ENCODE assay signal across 8 cellular contexts in the genomic region with DNA sequence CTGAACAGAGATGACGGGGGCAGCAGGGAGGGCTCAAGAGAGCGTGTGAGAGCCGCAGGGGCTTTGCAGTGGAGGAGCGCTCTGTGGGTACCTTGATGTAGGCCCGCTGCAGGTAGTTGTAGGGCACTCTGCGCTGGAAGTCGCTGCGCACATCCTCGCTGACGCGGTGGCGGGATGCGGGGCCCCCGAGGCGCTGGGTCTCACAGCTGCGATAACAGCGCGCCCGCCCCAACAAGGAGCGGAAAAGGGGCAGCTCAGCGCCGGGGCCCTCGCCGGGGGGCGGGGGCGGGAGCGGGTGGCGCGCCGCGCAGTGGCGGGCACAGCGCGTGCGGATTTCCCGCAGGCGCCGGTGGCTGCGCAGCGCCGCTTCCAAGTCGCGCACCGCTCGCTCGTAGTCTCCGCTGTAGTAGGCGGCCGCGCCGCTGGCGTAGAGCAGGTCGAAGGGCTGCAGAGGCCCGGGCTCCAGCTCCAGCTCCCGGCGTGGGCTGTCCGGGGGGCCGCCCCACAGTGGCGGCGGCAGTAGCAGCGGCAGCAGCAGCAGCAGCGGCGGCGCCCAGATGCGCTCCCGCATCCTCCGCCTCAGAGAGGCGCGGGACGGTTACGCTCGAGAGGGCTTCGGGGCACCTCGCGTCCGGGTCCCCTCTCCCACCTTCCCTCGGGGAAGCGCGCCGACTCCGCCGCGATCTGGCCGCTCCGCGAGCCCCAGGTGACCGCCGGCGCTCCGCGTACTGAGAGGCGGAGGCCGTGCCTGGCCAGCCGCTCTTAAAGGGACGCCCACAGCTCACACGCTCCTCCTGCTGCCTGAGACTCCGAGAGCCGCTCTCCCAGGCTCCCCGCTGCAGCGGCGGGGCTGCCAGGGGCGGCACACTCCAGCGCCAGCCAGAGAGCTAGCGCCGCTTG. TPM values are rescaled to one million over a fixed set of nuclear protein-coding genes. Genes with fewer than 3 reads are reported as not detected.
A peak's percentile ranks its signal among the peaks of the same experiment; 100 is the strongest.
DNase-seq lines count a peak whose midpoint lies in the region; ATAC-seq and TF ChIP-seq lines count a peak whose summit lies in the region.

A gene with protein sequence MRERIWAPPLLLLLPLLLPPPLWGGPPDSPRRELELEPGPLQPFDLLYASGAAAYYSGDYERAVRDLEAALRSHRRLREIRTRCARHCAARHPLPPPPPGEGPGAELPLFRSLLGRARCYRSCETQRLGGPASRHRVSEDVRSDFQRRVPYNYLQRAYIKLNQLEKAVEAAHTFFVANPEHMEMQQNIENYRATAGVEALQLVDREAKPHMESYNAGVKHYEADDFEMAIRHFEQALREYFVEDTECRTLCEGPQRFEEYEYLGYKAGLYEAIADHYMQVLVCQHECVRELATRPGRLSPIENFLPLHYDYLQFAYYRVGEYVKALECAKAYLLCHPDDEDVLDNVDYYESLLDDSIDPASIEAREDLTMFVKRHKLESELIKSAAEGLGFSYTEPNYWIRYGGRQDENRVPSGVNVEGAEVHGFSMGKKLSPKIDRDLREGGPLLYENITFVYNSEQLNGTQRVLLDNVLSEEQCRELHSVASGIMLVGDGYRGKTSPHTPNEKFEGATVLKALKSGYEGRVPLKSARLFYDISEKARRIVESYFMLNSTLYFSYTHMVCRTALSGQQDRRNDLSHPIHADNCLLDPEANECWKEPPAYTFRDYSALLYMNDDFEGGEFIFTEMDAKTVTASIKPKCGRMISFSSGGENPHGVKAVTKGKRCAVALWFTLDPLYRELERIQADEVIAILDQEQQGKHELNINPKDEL (minus strand): TSS at position 737 of the 900 bp plus-strand sequence. CDS start 166 bp downstream, at position 571.

- peak within 1 kb of the TSS; percentile 51 to 92 (median 79) for H3K4me3 ChIP-seq in dorsolateral prefrontal cortex

- peak; percentile 98 for ATAC-seq in SK-N-SH treated with all-trans-retinoic acid at 6 μM for 48 hours
- peak; percentile 99 for ATAC-seq in left colon

- H3K27ac ChIP-seq in dorsolateral prefrontal cortex = peak within 1 kb of the TSS in 57 of 59 donors; percentile 17 to 93 (median 81)

- TF ChIP-seq CTCF in dorsolateral prefrontal cortex (IDR thresholded peaks at IDR 0.05 in 54 of 56, conservative IDR thresholded peaks at IDR 0.05 in 2 of 56; ENCODE audit: low read depth in 1 of 56, partially characterized antibody in 56 of 56) = peak in 51 of 56 donors; percentile 20 to 70 (median 48)

- H3K4me1 Mint-ChIP-seq in immature natural killer cell = peaks cover 2 to 8% of the 10 kb centered on the region in 2 donors

- peak within 1 kb of the TSS in 2 of 5 donors; percentile 4 to 64 for H3K4me3 Mint-ChIP-seq in immature natural killer cell

- H3K36me3 Mint-ChIP-seq in immature natural killer cell = peaks cover 4 to 7% (median 5%) of the 10 kb centered on the region in 3 donors

- in situ Hi-C loops in G401 (cut with HindIII; ENCODE audit: low sequenced_read_pairs) = no loop called here

- H3K9me3 Mint-ChIP-seq in immature natural killer cell = peaks cover 0 to 17% (median 5%) of the 10 kb centered on the region in 6 donors

- intact Hi-C loops in dorsolateral prefrontal cortex (cut with DNase I) = loop anchor here (2.0 to 5.0 kb wide), 3 partner anchors 72 to 160 kb away; no protein-coding TSS in a partner anchor
- intact Hi-C loops in left colon (cut with DNase I, micrococcal nuclease) = loop anchor here in 1 of 2 donors (5.0 kb wide), 1 partner anchor 153 kb away; no protein-coding TSS in a partner anchor

- peak; percentile 48 for DNase-seq in G401 (ENCODE audit: low spot score)
- DNase-seq in GOT3 (lab: John Stamatoyannopoulos, UW) = peak; percentile 68
- DNase-seq in LoVo (ENCODE audit: low spot score) = peak; percentile 90
- peak; percentile 14 to 88 (median 77) for DNase-seq in dorsolateral prefrontal cortex
- DNase-seq in left colon = peak; percentile 83 to 85
- peak; percentile 4 to 8 for DNase-seq in stimulated activated CD4-positive, alpha-beta T cell treated with anti-CD3 and anti-CD28 coated beads, Interleukin-15, amount 100 ng/mL, for 48 hours (ENCODE audit: low read depth in 2 of 2)
- DNase-seq in immature natural killer cell = no peak

- no peaks in the 10 kb centered on the region for H3K27me3 ChIP-seq in dorsolateral prefrontal cortex

- H3K27ac Mint-ChIP-seq in immature natural killer cell = no peak within 1 kb of the TSS

- H3K27me3 Mint-ChIP-seq in immature natural killer cell (ENCODE audit: low read depth in 3 of 3) = peaks cover 5 to 21% (median 15%) of the 10 kb centered on the region in 3 donors

TF ChIP-seq in SK-N-SH treated with all-trans-retinoic acid at 6 μM for 48 hours, 23 proteins besides CTCF, POLR2A, EP300 and RAD21:
- TF ChIP-seq TOX (CRISPR knock-in tag; IDR thresholded peaks at IDR 0.05; ENCODE audit: borderline replicate concordance) (no peak), PPARA (CRISPR knock-in tag; IDR thresholded peaks at IDR 0.05; ENCODE audit: borderline replicate concordance) (no peak), ESRRG (CRISPR knock-in tag; IDR thresholded peaks at IDR 0.05) (no peak), BACH2 (CRISPR knock-in tag; IDR thresholded peaks at IDR 0.05; ENCODE audit: borderline replicate concordance) (no peak), CSDC2 (CRISPR knock-in tag; IDR thresholded peaks at IDR 0.05) (no peak), ARNTL (CRISPR knock-in tag; IDR thresholded peaks at IDR 0.05; ENCODE audit: borderline replicate concordance, low read depth) (no peak), ZFP3 (CRISPR knock-in tag; IDR thresholded peaks at IDR 0.05) (no peak), SNAI2 (CRISPR knock-in tag; IDR thresholded peaks at IDR 0.05) (no peak), OSR1 (CRISPR knock-in tag; IDR thresholded peaks at IDR 0.05) (no peak), ZNF70 (CRISPR knock-in tag; IDR thresholded peaks at IDR 0.05) (no peak)
- TF ChIP-seq, protein P1, sequence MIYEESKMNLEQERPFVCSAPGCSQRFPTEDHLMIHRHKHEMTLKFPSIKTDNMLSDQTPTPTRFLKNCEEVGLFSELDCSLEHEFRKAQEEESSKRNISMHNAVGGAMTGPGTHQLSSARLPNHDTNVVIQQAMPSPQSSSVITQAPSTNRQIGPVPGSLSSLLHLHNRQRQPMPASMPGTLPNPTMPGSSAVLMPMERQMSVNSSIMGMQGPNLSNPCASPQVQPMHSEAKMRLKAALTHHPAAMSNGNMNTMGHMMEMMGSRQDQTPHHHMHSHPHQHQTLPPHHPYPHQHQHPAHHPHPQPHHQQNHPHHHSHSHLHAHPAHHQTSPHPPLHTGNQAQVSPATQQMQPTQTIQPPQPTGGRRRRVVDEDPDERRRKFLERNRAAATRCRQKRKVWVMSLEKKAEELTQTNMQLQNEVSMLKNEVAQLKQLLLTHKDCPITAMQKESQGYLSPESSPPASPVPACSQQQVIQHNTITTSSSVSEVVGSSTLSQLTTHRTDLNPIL (CRISPR knock-in tag; IDR thresholded peaks at IDR 0.05; ENCODE audit: low read depth) = no peak
- TF ChIP-seq, protein P2, sequence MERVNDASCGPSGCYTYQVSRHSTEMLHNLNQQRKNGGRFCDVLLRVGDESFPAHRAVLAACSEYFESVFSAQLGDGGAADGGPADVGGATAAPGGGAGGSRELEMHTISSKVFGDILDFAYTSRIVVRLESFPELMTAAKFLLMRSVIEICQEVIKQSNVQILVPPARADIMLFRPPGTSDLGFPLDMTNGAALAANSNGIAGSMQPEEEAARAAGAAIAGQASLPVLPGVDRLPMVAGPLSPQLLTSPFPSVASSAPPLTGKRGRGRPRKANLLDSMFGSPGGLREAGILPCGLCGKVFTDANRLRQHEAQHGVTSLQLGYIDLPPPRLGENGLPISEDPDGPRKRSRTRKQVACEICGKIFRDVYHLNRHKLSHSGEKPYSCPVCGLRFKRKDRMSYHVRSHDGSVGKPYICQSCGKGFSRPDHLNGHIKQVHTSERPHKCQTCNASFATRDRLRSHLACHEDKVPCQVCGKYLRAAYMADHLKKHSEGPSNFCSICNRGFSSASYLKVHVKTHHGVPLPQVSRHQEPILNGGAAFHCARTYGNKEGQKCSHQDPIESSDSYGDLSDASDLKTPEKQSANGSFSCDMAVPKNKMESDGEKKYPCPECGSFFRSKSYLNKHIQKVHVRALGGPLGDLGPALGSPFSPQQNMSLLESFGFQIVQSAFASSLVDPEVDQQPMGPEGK (CRISPR knock-in tag; IDR thresholded peaks at IDR 0.05; ENCODE audit: borderline replicate concordance) = no peak
- TF ChIP-seq, protein P3, sequence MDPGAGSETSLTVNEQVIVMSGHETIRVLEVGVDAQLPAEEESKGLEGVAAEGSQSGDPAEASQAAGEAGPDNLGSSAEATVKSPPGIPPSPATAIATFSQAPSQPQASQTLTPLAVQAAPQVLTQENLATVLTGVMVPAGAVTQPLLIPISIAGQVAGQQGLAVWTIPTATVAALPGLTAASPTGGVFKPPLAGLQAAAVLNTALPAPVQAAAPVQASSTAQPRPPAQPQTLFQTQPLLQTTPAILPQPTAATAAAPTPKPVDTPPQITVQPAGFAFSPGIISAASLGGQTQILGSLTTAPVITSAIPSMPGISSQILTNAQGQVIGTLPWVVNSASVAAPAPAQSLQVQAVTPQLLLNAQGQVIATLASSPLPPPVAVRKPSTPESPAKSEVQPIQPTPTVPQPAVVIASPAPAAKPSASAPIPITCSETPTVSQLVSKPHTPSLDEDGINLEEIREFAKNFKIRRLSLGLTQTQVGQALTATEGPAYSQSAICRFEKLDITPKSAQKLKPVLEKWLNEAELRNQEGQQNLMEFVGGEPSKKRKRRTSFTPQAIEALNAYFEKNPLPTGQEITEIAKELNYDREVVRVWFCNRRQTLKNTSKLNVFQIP (CRISPR knock-in tag; IDR thresholded peaks at IDR 0.05; ENCODE audit: borderline replicate concordance, low read depth) = no peak

RNA-seq across cellular contexts. Expression of the gene that starts here (rescaled TPM):
- total RNA-seq in G401 (2014; rRNA removed; shearing (Covaris generic)) = 56.7 and 102 TPM in 2 replicates
- 10 to 100 TPM in 32 of 120 experiments, 1 to 10 TPM in 88; 2.9 to 14.9 (median 8.8) TPM for total RNA-seq in dorsolateral prefrontal cortex
- 10 to 100 TPM; 39.5 to 46.4 TPM for total RNA-seq in left colon
- 1 to 10 TPM in 1 of 3 donors, not detected in 2; 2.2 TPM for polyA plus RNA-seq in immature natural killer cell

Comparison
In these comparisons a context has a peak if more than half of its experiments do, and no peak if none do; other contexts are left out.
1. DNase-seq: peak in G401 (single experiment), GOT3 (single experiment), LoVo (single experiment), dorsolateral prefrontal cortex (10 of 10), left colon (2 of 2) and stimulated activated CD4-positive, alpha-beta T cell treated with anti-CD3 and anti-CD28 coated beads, Interleukin-15, amount 100 ng/mL, for 48 hours (2 of 2); none in immature natural killer cell (0 of 3).